Comparison of ENCODE assay signal across 17 cellular contexts in the genomic region with DNA sequence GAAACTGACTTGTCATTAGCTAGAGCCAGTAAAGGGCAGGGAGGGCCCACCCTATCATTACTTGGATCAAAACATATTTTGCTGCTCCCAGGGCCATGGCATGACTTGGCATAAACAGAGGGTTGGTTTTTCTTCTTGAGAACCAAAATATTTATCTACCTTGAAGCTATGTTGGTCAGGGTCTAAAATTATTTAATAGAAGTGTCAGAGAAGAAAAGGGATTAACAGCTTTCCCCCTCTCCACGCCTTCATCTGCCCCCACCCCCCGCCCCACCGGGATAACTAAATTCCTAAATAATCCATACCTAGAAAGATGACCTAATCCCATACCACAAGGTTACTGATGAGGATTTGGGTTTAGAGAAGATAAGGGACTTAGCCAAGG.
"Had no signal": no experiment of that assay in that cellular context is flagged by ENCODE, and none has a peak within 500 bp of the region (broad histone marks: within the 10 kb centered on the region; RNA-seq: fewer than 3 reads in every experiment).

No MANE protein-coding gene starts in this region.

- H3K4me3 ChIP-seq: adrenal gland, psoas muscle had no signal

- H3K27ac ChIP-seq: adrenal gland, foreskin keratinocyte, psoas muscle had no signal

- DNase-seq: activated B cell treated with CpG ODN at 0.5 μM for 24 hours; activated CD4-positive, alpha-beta T cell treated with anti-CD3 and anti-CD28 coated beads, Interleukin-2, amount 10 ng/mL, durations not matched to agents 7 days and 5 days; activated CD8-positive, alpha-beta memory T cell treated with anti-CD3 and anti-CD28 coated beads for 24 hours; activated naive CD4-positive, alpha-beta T cell treated with anti-CD3 and anti-CD28 coated beads for 36 hours; adrenal gland; cortex of kidney; effector memory CD8-positive, alpha-beta T cell; foreskin keratinocyte; occipital lobe; psoas muscle; stimulated activated CD4-positive, alpha-beta T cell treated with anti-CD3 and anti-CD28 coated beads, Interleukin-2, amount 100 ng/mL, for 24 hours; stimulated activated naive CD4-positive, alpha-beta T cell treated with Interleukin-2 at 50 U/mL for 16 hours; T-helper 1 cell had no signal

- H3K36me3 ChIP-seq: adrenal gland had no signal

- H3K4me1 ChIP-seq: foreskin keratinocyte, psoas muscle had no signal

- H3K27me3 Mint-ChIP-seq: activated B cell treated with CpG ODN at 0.5 μM for 24 hours had no signal

- H3K27me3 ChIP-seq: adrenal gland, foreskin keratinocyte had no signal

- H3K27ac Mint-ChIP-seq: activated B cell treated with CpG ODN at 0.5 μM for 24 hours; activated CD4-positive, alpha-beta T cell treated with anti-CD3 and anti-CD28 coated beads, Interleukin-2, amount 10 ng/mL, durations not matched to agents 7 days and 5 days; activated naive CD4-positive, alpha-beta T cell treated with anti-CD3 and anti-CD28 coated beads for 36 hours; effector memory CD8-positive, alpha-beta T cell had no signal

- H3K9me3 Mint-ChIP-seq: activated B cell treated with CpG ODN at 0.5 μM for 24 hours; activated CD4-positive, alpha-beta T cell treated with anti-CD3 and anti-CD28 coated beads, Interleukin-2, amount 10 ng/mL, durations not matched to agents 7 days and 5 days; activated naive CD4-positive, alpha-beta T cell treated with anti-CD3 and anti-CD28 coated beads for 36 hours; effector memory CD8-positive, alpha-beta T cell; nephron; type B pancreatic cell had no signal

- H3K4me3 Mint-ChIP-seq: activated B cell treated with CpG ODN at 0.5 μM for 24 hours; activated CD4-positive, alpha-beta T cell treated with anti-CD3 and anti-CD28 coated beads, Interleukin-2, amount 10 ng/mL, durations not matched to agents 7 days and 5 days; activated naive CD4-positive, alpha-beta T cell treated with anti-CD3 and anti-CD28 coated beads for 36 hours; effector memory CD8-positive, alpha-beta T cell had no signal

- H3K9me3 ChIP-seq: adrenal gland, psoas muscle had no signal

- ATAC-seq: effector memory CD8-positive, alpha-beta T cell; foreskin keratinocyte; left lobe of liver; psoas muscle; sciatic nerve had no signal

- H3K36me3 Mint-ChIP-seq: type B pancreatic cell had no signal
